ENCODE assay signal across 23 cellular contexts in the genomic region with DNA sequence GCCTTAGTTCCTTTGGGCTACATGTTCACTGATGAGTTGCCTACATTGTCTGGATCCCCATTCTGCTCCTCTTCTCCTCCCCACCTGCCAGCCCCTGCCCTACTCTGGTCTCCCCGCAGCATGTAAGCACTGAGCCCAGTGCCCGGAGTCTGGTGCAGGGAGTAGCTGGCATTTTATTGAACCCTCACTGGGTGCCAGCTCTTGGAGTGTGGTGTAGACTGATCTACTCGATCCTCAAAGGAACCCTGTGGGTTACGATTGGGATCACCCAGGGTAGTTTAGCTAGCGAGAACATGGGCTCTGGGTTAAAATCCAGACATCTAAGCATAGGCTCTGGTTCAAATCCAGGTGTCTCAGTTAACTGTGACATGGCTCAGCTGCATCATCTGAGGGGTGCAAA. TPM values are rescaled to one million over a fixed set of nuclear protein-coding genes. Genes with fewer than 3 reads are reported as not detected.
A peak's percentile ranks its signal among the peaks of the same experiment; 100 is the strongest.
DNase-seq lines count a peak whose midpoint lies in the region; ATAC-seq and TF ChIP-seq lines count a peak whose summit lies in the region.
"Had no signal": no experiment of that assay in that cellular context is flagged by ENCODE, and none has a peak within 500 bp of the region (broad histone marks: within the 10 kb centered on the region; RNA-seq: fewer than 3 reads in every experiment).

No MANE protein-coding gene starts in this region.

- TF ChIP-seq CTCF in MCF 10A (IDR thresholded peaks at IDR 0.05; ENCODE audit: unreplicated experiment): no peak
- no peak for TF ChIP-seq CTCF in breast epithelium (IDR thresholded peaks at IDR 0.05)
- TF ChIP-seq CTCF in natural killer cell (IDR thresholded peaks at IDR 0.05): no peak
- TF ChIP-seq CTCF in vagina (IDR thresholded peaks at IDR 0.05): no peak

- H3K27me3 Mint-ChIP-seq in MCF 10A (ENCODE audit: insufficient read depth, unreplicated experiment) (no peaks in the 10 kb centered on the region), natural killer cell (ENCODE audit: low read depth in 2 of 2) (peaks cover 18 to 35% of the 10 kb centered on the region in 2 donors)
- H3K27me3 Mint-ChIP-seq in natural killer cell treated with Interleukin-12 subunit alpha and Interleukin-12 subunit beta and Interleukin-15 and Interleukin-18, amount 100 ng/mL, for 72 hours: peaks cover 9 to 38% of the 10 kb centered on the region in 2 donors

- intact Hi-C loops in MCF 10A (cut with micrococcal nuclease): no loop called here
- intact Hi-C loops in breast epithelium (cut with DNase I; ENCODE audit: low total_unique reads): loop anchor here (10.0 kb wide), 1 partner anchor 403 kb away; no protein-coding TSS in a partner anchor
- intact Hi-C loops in natural killer cell (cut with micrococcal nuclease): no loop called here
- intact Hi-C loops in vagina (cut with DNase I): no loop called here

- H3K4me3 Mint-ChIP-seq in MCF 10A (ENCODE audit: unreplicated experiment) (no peak overlapping the region), natural killer cell (no peak overlapping the region)
- H3K4me3 Mint-ChIP-seq in natural killer cell treated with Interleukin-12 subunit alpha and Interleukin-12 subunit beta and Interleukin-15 and Interleukin-18, amount 100 ng/mL, for 72 hours: no peak overlapping the region
- H3K4me3 Mint-ChIP-seq: B cell; CD4-positive, CD25-positive, alpha-beta regulatory T cell; CD8-positive, alpha-beta T cell; GM23338; HFFc6 had no signal

- POLR2A ChIA-PET in MCF 10A (lab: Yijun Ruan, JAX): interaction anchor here (0.6 to 1.5 kb wide), 6 partner anchors 9 to 19 kb away, joined by 3 to 4 read pairs (median 4); no protein-coding TSS in a partner anchor

- H3K4me3 ChIP-seq in breast epithelium: no peak overlapping the region
- H3K4me3 ChIP-seq in vagina: no peak overlapping the region
- H3K4me3 ChIP-seq: BLaER1, GM12878, GM23338, HAP-1 had no signal

- ATAC-seq in natural killer cell treated with Interleukin-12 subunit alpha and Interleukin-12 subunit beta and Interleukin-15 and Interleukin-18, amount 100 ng/mL, for 72 hours: peak; percentile 32 to 49
- no peak for ATAC-seq in natural killer cell
- ATAC-seq: CD8-positive, alpha-beta T cell; GM12878; GM23338 had no signal

- no TSS peak for BruUV-seq in MCF 10A (replicated peaks; lab: Mats Ljungman, UMichigan)

- H3K4me1 ChIP-seq in breast epithelium: no peaks in the 10 kb centered on the region
- H3K4me1 ChIP-seq in vagina: peaks cover 12% of the 10 kb centered on the region
- H3K4me1 ChIP-seq: BLaER1, HAP-1 had no signal

- DNase-seq in MCF 10A (ENCODE audit: unreplicated experiment) (no peak), breast epithelium (ENCODE audit: low spot score in 2 of 2) (no peak), natural killer cell (no peak), vagina (ENCODE audit: extremely low spot score in 2 of 2) (no peak), UCSD-AML1 (lab: John Stamatoyannopoulos, UW; ENCODE audit: unreplicated experiment) (no peak)
- DNase-seq in natural killer cell treated with Interleukin-12 subunit alpha and Interleukin-12 subunit beta and Interleukin-15 and Interleukin-18, amount 100 ng/mL, for 72 hours (ENCODE audit: low spot score): no peak
- DNase-seq in stimulated activated CD8-positive, alpha-beta memory T cell treated with anti-CD3 and anti-CD28 coated beads, Interleukin-4, amount 100 ng/mL, for 48 hours: peak; percentile 9
- no peak for DNase-seq in activated CD4-positive, alpha-beta T cell treated with anti-CD3 and anti-CD28 coated beads for 4 hours
- DNase-seq: CD4-positive, CD25-positive, alpha-beta regulatory T cell; CD8-positive, alpha-beta T cell; DMS 273 treated with DMSO at 0.1 percent for 48 hours; DMS79; EL; GDM1; HFFc6 had no signal

- no peaks in the 10 kb centered on the region for H3K27me3 ChIP-seq in breast epithelium
- no peaks in the 10 kb centered on the region for H3K27me3 ChIP-seq in vagina
- H3K27me3 ChIP-seq: BLaER1 had no signal

- H3K27ac ChIP-seq in breast epithelium: no peak overlapping the region
- peak overlapping the region; percentile 15 for H3K27ac ChIP-seq in vagina
- H3K27ac ChIP-seq: 22Rv1, BLaER1, C4-2B had no signal

- TF ChIP-seq POLR2A in breast epithelium (IDR thresholded peaks at IDR 0.05): no peak
- TF ChIP-seq POLR2A in vagina (IDR thresholded peaks at IDR 0.05): no peak

- CTCF ChIA-PET in MCF 10A (lab: Yijun Ruan, JAX): interaction anchor here (0.5 to 1.0 kb wide), 2 partner anchors 25 to 217 kb away, joined by 3 to 4 read pairs; no protein-coding TSS in a partner anchor

- peak overlapping the region; percentile 51 for H3K27ac Mint-ChIP-seq in MCF 10A (ENCODE audit: low read depth, unreplicated experiment)
- H3K27ac Mint-ChIP-seq in natural killer cell treated with Interleukin-12 subunit alpha and Interleukin-12 subunit beta and Interleukin-15 and Interleukin-18, amount 100 ng/mL, for 72 hours: no peak overlapping the region
- H3K27ac Mint-ChIP-seq in natural killer cell: no peak overlapping the region
- H3K27ac Mint-ChIP-seq: B cell; CD4-positive, CD25-positive, alpha-beta regulatory T cell; CD8-positive, alpha-beta T cell; GM23338; HFFc6 had no signal

- no peaks in the 10 kb centered on the region for H3K9me3 Mint-ChIP-seq in MCF 10A (ENCODE audit: unreplicated experiment)
- no peaks in the 10 kb centered on the region for H3K9me3 Mint-ChIP-seq in natural killer cell treated with Interleukin-12 subunit alpha and Interleukin-12 subunit beta and Interleukin-15 and Interleukin-18, amount 100 ng/mL, for 72 hours
- no peaks in the 10 kb centered on the region for H3K9me3 Mint-ChIP-seq in natural killer cell
- H3K9me3 Mint-ChIP-seq: CD8-positive, alpha-beta T cell; GM23338 had no signal

- peaks cover 30% of the 10 kb centered on the region for H3K4me1 Mint-ChIP-seq in MCF 10A (ENCODE audit: insufficient read depth, unreplicated experiment)
- no peaks in the 10 kb centered on the region for H3K4me1 Mint-ChIP-seq in natural killer cell treated with Interleukin-12 subunit alpha and Interleukin-12 subunit beta and Interleukin-15 and Interleukin-18, amount 100 ng/mL, for 72 hours (ENCODE audit: low read depth in 2 of 2)
- no peaks in the 10 kb centered on the region for H3K4me1 Mint-ChIP-seq in natural killer cell
- H3K4me1 Mint-ChIP-seq: B cell; CD4-positive, CD25-positive, alpha-beta regulatory T cell had no signal

- no peaks in the 10 kb centered on the region for H3K36me3 ChIP-seq in breast epithelium
- no peaks in the 10 kb centered on the region for H3K36me3 ChIP-seq in vagina
- H3K36me3 ChIP-seq: BLaER1, HAP-1 had no signal

- H3K9me3 ChIP-seq in breast epithelium (peaks cover 0 to 5% of the 10 kb centered on the region in 2 donors), vagina (no peaks in the 10 kb centered on the region)
- H3K9me3 ChIP-seq: BLaER1, HAP-1 had no signal

- no peaks in the 10 kb centered on the region for H3K36me3 Mint-ChIP-seq in MCF 10A (ENCODE audit: insufficient read depth, unreplicated experiment)
- no peaks in the 10 kb centered on the region for H3K36me3 Mint-ChIP-seq in natural killer cell treated with Interleukin-12 subunit alpha and Interleukin-12 subunit beta and Interleukin-15 and Interleukin-18, amount 100 ng/mL, for 72 hours
- no peaks in the 10 kb centered on the region for H3K36me3 Mint-ChIP-seq in natural killer cell
- H3K36me3 Mint-ChIP-seq: CD4-positive, CD25-positive, alpha-beta regulatory T cell; CD8-positive, alpha-beta T cell had no signal

RNA-seq across cellular contexts. Expression of a gene that starts 8.3 kb away (rescaled TPM):
- total RNA-seq in MCF 10A (2022) (not detected in 2 replicates), breast epithelium (10 to 100 TPM in 1 of 3 donors, 1 to 10 TPM in 1, not detected in 1; 1.2 to 12.5 TPM), natural killer cell (not detected), vagina (not detected)
- not detected for total RNA-seq in natural killer cell treated with Interleukin-12 subunit alpha and Interleukin-12 subunit beta and Interleukin-15 and Interleukin-18, amount 100 ng/mL, for 72 hours
- total RNA-seq: B cell; CD4-positive, CD25-positive, alpha-beta regulatory T cell; CD8-positive, alpha-beta T cell; GM23338; HFFc6 had no signal

RNA-seq across cellular contexts. Expression of a gene that starts 35.0 kb away (rescaled TPM):
- total RNA-seq in MCF 10A (2022) (not detected in 2 replicates), breast epithelium (not detected), natural killer cell (not detected), vagina (not detected)
- not detected for total RNA-seq in natural killer cell treated with Interleukin-12 subunit alpha and Interleukin-12 subunit beta and Interleukin-15 and Interleukin-18, amount 100 ng/mL, for 72 hours
- total RNA-seq: B cell; CD4-positive, CD25-positive, alpha-beta regulatory T cell; CD8-positive, alpha-beta T cell; GM12878; GM23338; H4; HFFc6 had no signal

RNA-seq across cellular contexts. Expression of a gene that starts 38.4 kb away (rescaled TPM):
- total RNA-seq in MCF 10A (2022) (not detected in 2 replicates), breast epithelium (not detected), natural killer cell (not detected), vagina (not detected)
- total RNA-seq in natural killer cell treated with Interleukin-12 subunit alpha and Interleukin-12 subunit beta and Interleukin-15 and Interleukin-18, amount 100 ng/mL, for 72 hours: not detected
- total RNA-seq: B cell; CD4-positive, CD25-positive, alpha-beta regulatory T cell; CD8-positive, alpha-beta T cell; GM12878; GM23338; H4; HFFc6 had no signal

RNA-seq across cellular contexts. Expression of a gene that starts 56.9 kb away (rescaled TPM):
- total RNA-seq in MCF 10A (2022): 38.1 and 42.5 TPM in 2 replicates
- total RNA-seq in breast epithelium: 100 to 1,000 TPM in 1 of 3 donors, 10 to 100 TPM in 1, 1 to 10 TPM in 1; 7.5 to 200 (median 42.6) TPM
- under 1 TPM in 1 of 2 donors, not detected in 1; 0.38 TPM for total RNA-seq in natural killer cell treated with Interleukin-12 subunit alpha and Interleukin-12 subunit beta and Interleukin-15 and Interleukin-18, amount 100 ng/mL, for 72 hours
- total RNA-seq in natural killer cell: 10 to 100 TPM; 12.7 to 65.3 (median 48.3) TPM
- total RNA-seq in vagina: 6.1 TPM
- total RNA-seq: CD4-positive, CD25-positive, alpha-beta regulatory T cell; GM23338 had no signal

Comparison
In these comparisons a context has a peak if more than half of its experiments do, and no peak if none do; other contexts are left out.
1. ATAC-seq: peak in natural killer cell treated with Interleukin-12 subunit alpha and Interleukin-12 subunit beta and Interleukin-15 and Interleukin-18, amount 100 ng/mL, for 72 hours (2 of 2); none in natural killer cell (0 of 3).